8 cellular contexts compared by ENCODE assay signal in the genomic region with DNA sequence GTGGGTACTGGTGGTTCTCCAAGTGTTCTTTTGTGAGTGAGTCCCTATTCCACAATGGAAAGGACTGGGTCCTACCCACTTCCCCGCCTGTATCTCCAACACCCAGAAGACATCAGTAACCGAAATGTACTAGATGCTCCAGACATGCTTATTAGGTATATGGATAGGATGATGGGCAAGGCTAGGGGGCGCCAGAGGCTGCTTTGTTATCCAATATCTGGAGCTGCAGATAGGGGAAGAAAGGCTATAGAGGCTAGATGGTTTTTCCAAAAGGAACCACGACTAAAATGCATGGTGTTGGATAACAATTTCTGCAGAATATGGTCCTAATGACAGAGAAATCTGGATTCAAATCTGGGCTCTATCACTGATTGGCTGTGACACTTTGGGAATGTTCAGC. TPM values are rescaled to one million over a fixed set of nuclear protein-coding genes. Genes with fewer than 3 reads are reported as not detected.
DNase-seq lines count a peak whose midpoint lies in the region; ATAC-seq and TF ChIP-seq lines count a peak whose summit lies in the region.

No MANE protein-coding gene starts in this region.

- H3K4me3 Mint-ChIP-seq in CD8-positive, alpha-beta T cell = no peak overlapping the region
- no peak overlapping the region for H3K4me3 Mint-ChIP-seq in activated T-helper 17 cell treated with anti-CD3 and anti-CD28 coated beads, Interleukin-2, amount 50 U/mL, for 72 hours

- no peak overlapping the region for H3K4me3 ChIP-seq in CD8-positive, alpha-beta T cell (ENCODE audit: low read depth, low read length)
- H3K4me3 ChIP-seq in heart left ventricle (no peak overlapping the region), retinal pigment epithelial cell (ENCODE audit: low read length) (no peak overlapping the region)

- peak; percentile 26 to 73 (median 55) for DNase-seq in CD8-positive, alpha-beta T cell
- DNase-seq in OCI-M2 (lab: John Stamatoyannopoulos, UW; ENCODE audit: unreplicated experiment) (peak; percentile 65), heart left ventricle (peak; percentile 51 to 84 (median 62)), retinal pigment epithelial cell (ENCODE audit: low read depth) (no peak), RWPE1 (ENCODE audit: low spot score) (no peak)

- no peaks in the 10 kb centered on the region for H3K27me3 ChIP-seq in CD8-positive, alpha-beta T cell (ENCODE audit: insufficient read depth, low read length)
- H3K27me3 ChIP-seq in heart left ventricle = no peaks in the 10 kb centered on the region

- POLR2A ChIA-PET in CD8-positive, alpha-beta T cell (lab: Charles Lee) = no interaction called here
- POLR2A ChIA-PET in RWPE1 (lab: Yijun Ruan, JAX; ENCODE audit: low non-redundant PET) = no interaction called here

- peak; percentile 41 for ATAC-seq in CD8-positive, alpha-beta T cell
- peak; percentile 47 for ATAC-seq in HG02759 (IDR thresholded peaks at IDR 0.05; ENCODE audit: unreplicated experiment)
- ATAC-seq in activated T-helper 17 cell treated with anti-CD3 and anti-CD28 coated beads, Interleukin-2, amount 50 U/mL, for 72 hours (replicated peaks) = peak; percentile 60
- peak in 3 of 4 donors; percentile 54 to 68 (median 59) for ATAC-seq in heart left ventricle
- no peak for ATAC-seq in GM18520 (IDR thresholded peaks at IDR 0.05; ENCODE audit: unreplicated experiment)

- H3K36me3 Mint-ChIP-seq in CD8-positive, alpha-beta T cell = peaks cover 4% of the 10 kb centered on the region
- H3K36me3 Mint-ChIP-seq in activated T-helper 17 cell treated with anti-CD3 and anti-CD28 coated beads, Interleukin-2, amount 50 U/mL, for 72 hours (ENCODE audit: low read depth) = peaks cover 5% of the 10 kb centered on the region

- H3K9me3 Mint-ChIP-seq in CD8-positive, alpha-beta T cell = no peaks in the 10 kb centered on the region
- H3K9me3 Mint-ChIP-seq in activated T-helper 17 cell treated with anti-CD3 and anti-CD28 coated beads, Interleukin-2, amount 50 U/mL, for 72 hours = no peaks in the 10 kb centered on the region

- 47 to 63% (median 54%) methylated on average over 4 of the region's 4 CpGs for WGBS in heart left ventricle, 4 donors

- no peaks in the 10 kb centered on the region for H3K9me3 ChIP-seq in CD8-positive, alpha-beta T cell (ENCODE audit: low read length)
- no peaks in the 10 kb centered on the region for H3K9me3 ChIP-seq in heart left ventricle

- peak; percentile 25 for TF ChIP-seq CTCF in CD8-positive, alpha-beta T cell (IDR thresholded peaks at IDR 0.05)
- TF ChIP-seq CTCF in heart left ventricle (IDR thresholded peaks at IDR 0.05) = peak in 11 of 12 donors; percentile 5 to 62 (median 40)
- TF ChIP-seq CTCF in retinal pigment epithelial cell (conservative IDR thresholded peaks at IDR 0.05; ENCODE audit: low read depth, low read length) = peak; percentile 54
- no peak for TF ChIP-seq CTCF in RWPE1 (conservative IDR thresholded peaks at IDR 0.05; ENCODE audit: low read depth)

- no peak for TF ChIP-seq POLR2A in heart left ventricle (IDR thresholded peaks at IDR 0.05)

- no peaks in the 10 kb centered on the region for H3K4me1 ChIP-seq in CD8-positive, alpha-beta T cell (ENCODE audit: insufficient read depth, low read length)
- H3K4me1 ChIP-seq in heart left ventricle = peaks cover 0 to 35% (median 0%) of the 10 kb centered on the region in 12 donors

- intact Hi-C loops in CD8-positive, alpha-beta T cell (cut with DNase I, micrococcal nuclease) = loop anchor here (1.0 to 10.0 kb wide), 5 partner anchors 76 to 382 kb away; no protein-coding TSS in a partner anchor
- intact Hi-C loops in heart left ventricle (cut with DNase I) = loop anchor here in 2 of 10 donors (5.0 to 10.0 kb wide), 4 partner anchors 82 to 189 kb away; a partner anchor contains a TSS

- peaks cover 12% of the 10 kb centered on the region for H3K4me1 Mint-ChIP-seq in CD8-positive, alpha-beta T cell (ENCODE audit: low read depth)
- peaks cover 13% of the 10 kb centered on the region for H3K4me1 Mint-ChIP-seq in activated T-helper 17 cell treated with anti-CD3 and anti-CD28 coated beads, Interleukin-2, amount 50 U/mL, for 72 hours

- H3K27me3 Mint-ChIP-seq in CD8-positive, alpha-beta T cell (ENCODE audit: low read depth) = no peaks in the 10 kb centered on the region
- no peaks in the 10 kb centered on the region for H3K27me3 Mint-ChIP-seq in activated T-helper 17 cell treated with anti-CD3 and anti-CD28 coated beads, Interleukin-2, amount 50 U/mL, for 72 hours

- H3K27ac ChIP-seq in CD8-positive, alpha-beta T cell (ENCODE audit: low read depth, low read length) = no peak overlapping the region
- H3K27ac ChIP-seq in heart left ventricle (no peak overlapping the region), RWPE1 (no peak overlapping the region)

- H3K27ac Mint-ChIP-seq in CD8-positive, alpha-beta T cell = no peak overlapping the region
- no peak overlapping the region for H3K27ac Mint-ChIP-seq in activated T-helper 17 cell treated with anti-CD3 and anti-CD28 coated beads, Interleukin-2, amount 50 U/mL, for 72 hours

- CTCF ChIA-PET in CD8-positive, alpha-beta T cell (lab: Charles Lee) = interaction anchor here (0.7 to 2.0 kb wide), 11 partner anchors 9 to 317 kb away, joined by 3 to 10 read pairs (median 5); a partner anchor contains a TSS
- CTCF ChIA-PET in RWPE1 (lab: Yijun Ruan, JAX) = interaction anchor here (0.6 to 0.9 kb wide), 4 partner anchors 8 to 591 kb away, joined by 3 to 4 read pairs (median 3); no protein-coding TSS in a partner anchor

- no peaks in the 10 kb centered on the region for H3K36me3 ChIP-seq in CD8-positive, alpha-beta T cell (ENCODE audit: insufficient read depth, low read length)
- H3K36me3 ChIP-seq in heart left ventricle = peaks cover 0 to 35% (median 0%) of the 10 kb centered on the region in 9 donors

RNA-seq across cellular contexts. Expression of a gene that starts 56.2 kb away (rescaled TPM):
- total RNA-seq in CD8-positive, alpha-beta T cell = 100 to 1,000 TPM; 105 to 106 TPM
- total RNA-seq in activated T-helper 17 cell treated with anti-CD3 and anti-CD28 coated beads, Interleukin-2, amount 50 U/mL, for 72 hours = 100 to 1,000 TPM in 1 of 2 donors, 10 to 100 TPM in 1; 80.3 to 101 TPM
- total RNA-seq in heart left ventricle = 10 to 100 TPM; 35.1 to 75.6 (median 67.4) TPM
- polyA plus RNA-seq in heart left ventricle = 10 to 100 TPM; 14.9 to 51.0 TPM

Comparison
In these comparisons a context has a peak if more than half of its experiments do, and no peak if none do; other contexts are left out.
1. DNase-seq: peak in CD8-positive, alpha-beta T cell (7 of 7), OCI-M2 (single experiment) and heart left ventricle (5 of 5); none in retinal pigment epithelial cell (single experiment) and RWPE1 (single experiment).